Comparison of ENCODE assay signal across 14 cellular contexts in genomic region chr4:75235359-75235951, GRCh38.
DNase-seq lines count a peak whose midpoint lies in the region; ATAC-seq and TF ChIP-seq lines count a peak whose summit lies in the region.
"Had no signal": no experiment of that assay in that cellular context is flagged by ENCODE, and none has a peak within 500 bp of the region (broad histone marks: within the 10 kb centered on the region; RNA-seq: fewer than 3 reads in every experiment).

No MANE protein-coding gene starts in this region.

- no peak overlapping the region for H3K4ac ChIP-seq in mesendoderm (ENCODE audit: low read depth, low read length)

- H3K18ac ChIP-seq in mesendoderm (ENCODE audit: low read length), result no peak overlapping the region

- H2BK15ac ChIP-seq in mesendoderm (replicated peaks; ENCODE audit: low read depth), result no peak overlapping the region

- H3K36me3 ChIP-seq in mesendoderm (ENCODE audit: control insufficient read depth, insufficient read depth, low read length), result no peaks in the 10 kb centered on the region
- H3K36me3 ChIP-seq: cardiac muscle cell had no signal

- H4K8ac ChIP-seq in mesendoderm (ENCODE audit: low read depth, low read length), result no peak overlapping the region

- no peak overlapping the region for H3K4me2 ChIP-seq in mesendoderm (ENCODE audit: low read length)

- no peak overlapping the region for H2BK120ac ChIP-seq in mesendoderm (ENCODE audit: low read depth, low read length)

- DNase-seq in NOMO-1 treated with DMSO at 0.1 percent for 48 hours (lab: John Stamatoyannopoulos, UW; ENCODE audit: unreplicated experiment) (peak; percentile 6), NOMO-1 treated with dmso at 0.1 percent for 144 hours (lab: John Stamatoyannopoulos, UW; ENCODE audit: unreplicated experiment) (no peak), NCI-H345 treated with DMSO at 0.1 percent for 48 hours (lab: John Stamatoyannopoulos, UW; ENCODE audit: unreplicated experiment) (no peak), COLO668 (lab: John Stamatoyannopoulos, UW; ENCODE audit: unreplicated experiment) (no peak), mesendoderm (no peak)
- DNase-seq: activated T-cell treated with anti-CD3 and anti-CD28 coated beads, Interleukin-2, amount 50 U/mL, for 4 hours; DND-41; NCI-H1048; T-helper 9 cell had no signal

- H3K4me3 ChIP-seq in mesendoderm (ENCODE audit: low read length), result no peak overlapping the region
- H3K4me3 ChIP-seq: cardiac muscle cell had no signal

- H3K56ac ChIP-seq in mesendoderm (ENCODE audit: low read length), result no peak overlapping the region

- ATAC-seq in HG02623 (IDR thresholded peaks at IDR 0.05; ENCODE audit: unreplicated experiment) (peak; percentile 97), HG03432 (IDR thresholded peaks at IDR 0.05; ENCODE audit: unreplicated experiment) (peak; percentile 98), SK-N-SH treated with all-trans-retinoic acid at 6 μM for 48 hours (no peak)
- ATAC-seq: activated T-cell treated with anti-CD3 and anti-CD28 coated beads, Interleukin-2, amount 50 U/mL, for 4 hours had no signal

- no peak overlapping the region for H3K27ac ChIP-seq in mesendoderm (ENCODE audit: low read depth, low read length)
- H3K27ac ChIP-seq: 22Rv1, cardiac muscle cell had no signal

- no peaks in the 10 kb centered on the region for H3K79me1 ChIP-seq in mesendoderm (ENCODE audit: low read length)

- no peak overlapping the region for H4K5ac ChIP-seq in mesendoderm (ENCODE audit: low read length)

- H3K23ac ChIP-seq in mesendoderm (ENCODE audit: low read length), result no peak overlapping the region

- H3K4me1 ChIP-seq in mesendoderm (ENCODE audit: control insufficient read depth, low read depth, low read length), result no peaks in the 10 kb centered on the region

- H2AK5ac ChIP-seq in mesendoderm (ENCODE audit: low read length), result no peak overlapping the region

- no peak overlapping the region for H3K9ac ChIP-seq in mesendoderm (ENCODE audit: low read length)

- no peaks in the 10 kb centered on the region for H3K27me3 ChIP-seq in mesendoderm (ENCODE audit: insufficient read depth, low read length, poor library complexity)
- H3K27me3 ChIP-seq: cardiac muscle cell had no signal

- no peak overlapping the region for H2BK5ac ChIP-seq in mesendoderm (ENCODE audit: low read length)

- H3K79me2 ChIP-seq in mesendoderm (ENCODE audit: control insufficient read depth, insufficient read depth, low read length), result no peaks in the 10 kb centered on the region

TF ChIP-seq in SK-N-SH treated with all-trans-retinoic acid at 6 μM for 48 hours, 23 proteins besides CTCF, POLR2A, EP300 and RAD21:
- TF ChIP-seq TCF4 (CRISPR knock-in tag; IDR thresholded peaks at IDR 0.05; ENCODE audit: borderline replicate concordance) (no peak), ARNTL (CRISPR knock-in tag; IDR thresholded peaks at IDR 0.05; ENCODE audit: borderline replicate concordance, low read depth) (no peak), ZFP3 (CRISPR knock-in tag; IDR thresholded peaks at IDR 0.05) (no peak), ZFP30 (CRISPR knock-in tag; IDR thresholded peaks at IDR 0.05) (no peak), OSR1 (CRISPR knock-in tag; IDR thresholded peaks at IDR 0.05) (no peak), TOX (CRISPR knock-in tag; IDR thresholded peaks at IDR 0.05; ENCODE audit: borderline replicate concordance) (no peak), SNAI2 (CRISPR knock-in tag; IDR thresholded peaks at IDR 0.05) (no peak), PPARA (CRISPR knock-in tag; IDR thresholded peaks at IDR 0.05; ENCODE audit: borderline replicate concordance) (no peak), BACH2 (CRISPR knock-in tag; IDR thresholded peaks at IDR 0.05; ENCODE audit: borderline replicate concordance) (no peak), PATZ1 (CRISPR knock-in tag; IDR thresholded peaks at IDR 0.05; ENCODE audit: borderline replicate concordance) (no peak), ZC3H10 (CRISPR knock-in tag; IDR thresholded peaks at IDR 0.05) (no peak), ESRRG (CRISPR knock-in tag; IDR thresholded peaks at IDR 0.05) (no peak), TSHZ2 (CRISPR knock-in tag; IDR thresholded peaks at IDR 0.05) (no peak), RARB (CRISPR knock-in tag; IDR thresholded peaks at IDR 0.05) (no peak), ZNF8 (CRISPR knock-in tag; IDR thresholded peaks at IDR 0.05) (no peak), CSDC2 (CRISPR knock-in tag; IDR thresholded peaks at IDR 0.05) (no peak), ZNF565 (CRISPR knock-in tag; conservative IDR thresholded peaks at IDR 0.05; ENCODE audit: low read depth) (no peak)
- TF ChIP-seq, protein P1, sequence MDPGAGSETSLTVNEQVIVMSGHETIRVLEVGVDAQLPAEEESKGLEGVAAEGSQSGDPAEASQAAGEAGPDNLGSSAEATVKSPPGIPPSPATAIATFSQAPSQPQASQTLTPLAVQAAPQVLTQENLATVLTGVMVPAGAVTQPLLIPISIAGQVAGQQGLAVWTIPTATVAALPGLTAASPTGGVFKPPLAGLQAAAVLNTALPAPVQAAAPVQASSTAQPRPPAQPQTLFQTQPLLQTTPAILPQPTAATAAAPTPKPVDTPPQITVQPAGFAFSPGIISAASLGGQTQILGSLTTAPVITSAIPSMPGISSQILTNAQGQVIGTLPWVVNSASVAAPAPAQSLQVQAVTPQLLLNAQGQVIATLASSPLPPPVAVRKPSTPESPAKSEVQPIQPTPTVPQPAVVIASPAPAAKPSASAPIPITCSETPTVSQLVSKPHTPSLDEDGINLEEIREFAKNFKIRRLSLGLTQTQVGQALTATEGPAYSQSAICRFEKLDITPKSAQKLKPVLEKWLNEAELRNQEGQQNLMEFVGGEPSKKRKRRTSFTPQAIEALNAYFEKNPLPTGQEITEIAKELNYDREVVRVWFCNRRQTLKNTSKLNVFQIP (CRISPR knock-in tag; IDR thresholded peaks at IDR 0.05; ENCODE audit: borderline replicate concordance, low read depth), result no peak
TF ChIP-seq in SK-N-SH treated with all-trans-retinoic acid at 6 μM for 48 hours: peak in this region for 0.
